In genomic region chr4:28167411-28167810, GRCh38 we compare ENCODE assay signal across 17 cellular contexts.
A peak's percentile ranks its signal among the peaks of the same experiment; 100 is the strongest.
DNase-seq lines count a peak whose midpoint lies in the region; ATAC-seq and TF ChIP-seq lines count a peak whose summit lies in the region.
"Had no signal": no experiment of that assay in that cellular context is flagged by ENCODE, and none has a peak within 500 bp of the region (broad histone marks: within the 10 kb centered on the region; RNA-seq: fewer than 3 reads in every experiment).

No MANE protein-coding gene starts in this region.

- H3K36me3 Mint-ChIP-seq in progenitor cell of endocrine pancreas (ENCODE audit: insufficient read depth) = no peaks in the 10 kb centered on the region
- H3K36me3 Mint-ChIP-seq in stimulated activated naive B cell treated with anti-CD40 and anti-IgM and Interleukin-4, amounts not matched to agents 10 μg/mL and 1 μg/mL and 100 μg/mL, for 72 hours = no peaks in the 10 kb centered on the region
- H3K36me3 Mint-ChIP-seq: CD8-positive, alpha-beta T cell had no signal

- CTCF ChIA-PET in PC-9 (lab: Charles Lee) = no interaction called here

- ATAC-seq in stimulated activated naive B cell treated with anti-CD40 and anti-IgM and Interleukin-4, amounts not matched to agents 10 μg/mL and 1 μg/mL and 100 μg/mL, for 72 hours (replicated peaks) = no peak
- ATAC-seq in HG03045 (IDR thresholded peaks at IDR 0.05; ENCODE audit: unreplicated experiment) (no peak), HG02870 (IDR thresholded peaks at IDR 0.05; ENCODE audit: unreplicated experiment) (no peak)
- ATAC-seq: CD8-positive, alpha-beta T cell; Right ventricle myocardium inferior; SK-N-SH treated with all-trans-retinoic acid at 6 μM for 48 hours had no signal

- H3K4me2 ChIP-seq in PC-9 = peak overlapping the region; percentile 68

- peaks cover 3% of the 10 kb centered on the region for H3K4me1 Mint-ChIP-seq in progenitor cell of endocrine pancreas (ENCODE audit: low read depth)
- H3K4me1 Mint-ChIP-seq in stimulated activated naive B cell treated with anti-CD40 and anti-IgM and Interleukin-4, amounts not matched to agents 10 μg/mL and 1 μg/mL and 100 μg/mL, for 72 hours = no peaks in the 10 kb centered on the region

- H4K20me1 ChIP-seq in PC-9 (ENCODE audit: insufficient read depth) = no peaks in the 10 kb centered on the region; the same call in 1 of the 2 replicates

- H3K27ac Mint-ChIP-seq in progenitor cell of endocrine pancreas = peak overlapping the region; percentile 62
- no peak overlapping the region for H3K27ac Mint-ChIP-seq in stimulated activated naive B cell treated with anti-CD40 and anti-IgM and Interleukin-4, amounts not matched to agents 10 μg/mL and 1 μg/mL and 100 μg/mL, for 72 hours
- H3K27ac Mint-ChIP-seq: CD8-positive, alpha-beta T cell had no signal

- no peaks in the 10 kb centered on the region for H3K27me3 ChIP-seq in PC-9 (ENCODE audit: insufficient read depth, low read depth)

- H3K27ac ChIP-seq in PC-9 = peak overlapping the region; percentile 88
- H3K27ac ChIP-seq: HL-60 had no signal

- peak overlapping the region; percentile 24; the same call in 1 of the 2 replicates for H3K4me3 ChIP-seq in PC-9
- H3K4me3 ChIP-seq in epithelial cell of proximal tubule (ENCODE audit: low read depth, low read length) = no peak overlapping the region

- no peaks in the 10 kb centered on the region for H3K9me2 ChIP-seq in PC-9 (ENCODE audit: insufficient read depth)

- intact Hi-C loops in PC-9 (cut with micrococcal nuclease; ENCODE audit: unreplicated experiment) = loop anchor here (1.0 kb wide), 1 partner anchor 120 kb away; no protein-coding TSS in a partner anchor

- H3K9me3 Mint-ChIP-seq in progenitor cell of endocrine pancreas (ENCODE audit: low read depth) = peaks cover 5% of the 10 kb centered on the region
- peaks cover 0 to 1% of the 10 kb centered on the region in 2 donors for H3K9me3 Mint-ChIP-seq in stimulated activated naive B cell treated with anti-CD40 and anti-IgM and Interleukin-4, amounts not matched to agents 10 μg/mL and 1 μg/mL and 100 μg/mL, for 72 hours

- H3K79me2 ChIP-seq in PC-9 (ENCODE audit: low read depth) = no peaks in the 10 kb centered on the region

- TF ChIP-seq CTCF in PC-9 (conservative IDR thresholded peaks at IDR 0.05) (no peak), epithelial cell of proximal tubule (conservative IDR thresholded peaks at IDR 0.05; ENCODE audit: low read depth, low read length) (no peak), progenitor cell of endocrine pancreas (IDR thresholded peaks at IDR 0.05; ENCODE audit: unreplicated experiment) (no peak)

- H2AFZ ChIP-seq in PC-9 = peak overlapping the region; percentile 68

- no TSS peak for BruUV-seq in PC-9 (replicated peaks; lab: Mats Ljungman, UMichigan)

- H3K36me3 ChIP-seq in PC-9 (ENCODE audit: low read depth) = no peaks in the 10 kb centered on the region

- peak; percentile 8 for DNase-seq in H4 (ENCODE audit: low spot score)
- peak; percentile 86 to 97 for DNase-seq in PC-9
- peak; percentile 16 for DNase-seq in epithelial cell of proximal tubule (ENCODE audit: low read depth)
- no peak for DNase-seq in progenitor cell of endocrine pancreas (ENCODE audit: low spot score, unreplicated experiment)
- DNase-seq in stimulated activated naive B cell treated with anti-CD40 and anti-IgM and Interleukin-4, amounts not matched to agents 10 μg/mL and 1 μg/mL and 100 μg/mL, for 72 hours = no peak
- DNase-seq in DMS153 (lab: John Stamatoyannopoulos, UW) = no peak
- DNase-seq: CD8-positive, alpha-beta T cell; KBM-7; NCI-H1105 treated with DMSO at 0.1 percent for 48 hours; NCI-H2029 treated with DMSO at 0.1 percent for 48 hours; NCI-H524; OCI-M1 had no signal

- peaks cover 29% of the 10 kb centered on the region for H3K4me1 ChIP-seq in PC-9 (replicated peaks; ENCODE audit: insufficient read depth)

- H3K4me3 Mint-ChIP-seq in progenitor cell of endocrine pancreas (ENCODE audit: low read depth) = no peak overlapping the region
- no peak overlapping the region for H3K4me3 Mint-ChIP-seq in stimulated activated naive B cell treated with anti-CD40 and anti-IgM and Interleukin-4, amounts not matched to agents 10 μg/mL and 1 μg/mL and 100 μg/mL, for 72 hours
- H3K4me3 Mint-ChIP-seq: CD8-positive, alpha-beta T cell had no signal

- H3K9me3 ChIP-seq in PC-9 (ENCODE audit: insufficient read depth, low read depth) = peaks cover 14% of the 10 kb centered on the region; the same call in 1 of the 2 replicates

- POLR2A ChIA-PET in PC-9 (lab: Charles Lee; ENCODE audit: unreplicated experiment) = interaction anchor here (0.6 kb wide), 1 partner anchor 10 kb away, joined by 7 read pairs; no protein-coding TSS in a partner anchor

- H3K27me3 Mint-ChIP-seq in progenitor cell of endocrine pancreas = peaks cover 6% of the 10 kb centered on the region
- no peaks in the 10 kb centered on the region for H3K27me3 Mint-ChIP-seq in stimulated activated naive B cell treated with anti-CD40 and anti-IgM and Interleukin-4, amounts not matched to agents 10 μg/mL and 1 μg/mL and 100 μg/mL, for 72 hours

- peaks cover 18% of the 10 kb centered on the region for H3F3A ChIP-seq in PC-9 (ENCODE audit: insufficient read depth, low read depth)

Comparison
In these comparisons a context has a peak if more than half of its experiments do, and no peak if none do; other contexts are left out.
1. DNase-seq: peak in H4 (single experiment), PC-9 (2 of 2) and epithelial cell of proximal tubule (single experiment); none in progenitor cell of endocrine pancreas (single experiment), stimulated activated naive B cell treated with anti-CD40 and anti-IgM and Interleukin-4, amounts not matched to agents 10 μg/mL and 1 μg/mL and 100 μg/mL, for 72 hours (single experiment) and DMS153 (single experiment).